Comparison of ENCODE assay signal across 28 cellular contexts in the genomic region with DNA sequence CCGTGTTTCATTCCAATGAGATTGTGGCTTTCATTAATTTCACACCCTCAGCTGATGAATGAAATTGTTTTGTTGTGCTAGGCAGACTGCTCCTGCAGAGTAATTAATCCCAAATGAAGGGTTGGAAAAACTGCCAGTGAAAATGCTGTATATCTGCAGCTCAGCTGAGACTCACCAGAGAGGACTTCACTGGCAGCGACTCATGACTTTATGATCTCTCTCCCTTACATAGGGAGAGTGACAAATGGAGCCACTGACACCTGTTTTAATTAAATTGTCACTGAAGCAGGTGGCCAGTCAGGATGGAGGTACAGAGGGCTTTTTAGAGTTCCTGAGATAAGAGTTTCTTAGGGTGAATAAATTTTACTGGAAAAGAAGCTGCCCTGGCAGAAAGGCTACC.
"Had no signal": no experiment of that assay in that cellular context is flagged by ENCODE, and none has a peak within 500 bp of the region (broad histone marks: within the 10 kb centered on the region; RNA-seq: fewer than 3 reads in every experiment).

No MANE protein-coding gene starts in this region.

- DNase-seq: activated B cell treated with CpG ODN at 0.5 μM for 24 hours; activated CD4-positive, alpha-beta memory T cell treated with anti-CD3 and anti-CD28 coated beads for 36 hours; activated CD4-positive, alpha-beta T cell treated with anti-CD3 and anti-CD28 coated beads for 4 hours; activated CD4-positive, alpha-beta T cell treated with anti-CD3 and anti-CD28 coated beads, Interleukin-2, amount 10 ng/mL, durations not matched to agents 24 days and 14 days; activated CD4-positive, alpha-beta T cell treated with anti-CD3 and anti-CD28 coated beads, Interleukin-2, amount 50 U/mL, for 1 hour; activated CD4-positive, alpha-beta T cell treated with anti-CD3 and anti-CD28 coated beads, Interleukin-2, amount 50 U/mL, for 4 hours; activated CD4-positive, CD25-positive, alpha-beta regulatory T cell treated with anti-CD3 and anti-CD28 coated beads, Interleukin-2, amount 50 U/mL, for 72 hours; activated CD8-positive, alpha-beta memory T cell treated with anti-CD3 and anti-CD28 coated beads, Interleukin-2, amount 50 U/mL, for 4 hours; activated CD8-positive, alpha-beta T cell treated with anti-CD3 and anti-CD28 coated beads for 36 hours; activated effector memory CD4-positive, alpha-beta T cell treated with anti-CD3 and anti-CD28 coated beads, Interleukin-2, amount 50 U/mL, for 16 hours; activated gamma-delta T cell treated with Interleukin-2 at 50 U/mL for 16 hours; activated naive CD4-positive, alpha-beta T cell; activated naive CD4-positive, alpha-beta T cell treated with anti-CD3 and anti-CD28 coated beads for 36 hours; activated naive CD4-positive, alpha-beta T cell treated with anti-CD3 and anti-CD28 coated beads, Interleukin-2, amount 50 U/mL, for 16 hours; activated naive CD8-positive, alpha-beta T cell treated with anti-CD3 and anti-CD28 coated beads for 36 hours; activated T-cell treated with anti-CD3 and anti-CD28 coated beads for 4 hours; activated T-cell treated with anti-CD3 and anti-CD28 coated beads, Interleukin-2, amount 50 U/mL, for 1 hour; activated T-cell treated with anti-CD3 and anti-CD28 coated beads, Interleukin-2, amount 50 U/mL, for 4 hours; activated T-cell treated with anti-CD3 and anti-CD28 coated beads, Interleukin-2, amount 50 U/mL, for 72 hours; adrenal gland; amniotic stem cell; aorta; body of pancreas; colonic mucosa; T-helper 2 cell; T-helper 9 cell had no signal

- ATAC-seq: activated CD8-positive, alpha-beta T cell treated with anti-CD3 and anti-CD28 coated beads for 36 hours; activated naive CD4-positive, alpha-beta T cell treated with anti-CD3 and anti-CD28 coated beads, Interleukin-2, amount 50 U/mL, for 72 hours; activated T-cell treated with anti-CD3 and anti-CD28 coated beads, Interleukin-2, amount 50 U/mL, for 4 hours; activated T-cell treated with anti-CD3 and anti-CD28 coated beads, Interleukin-2, amount 50 U/mL, for 72 hours; activated T-helper 17 cell treated with anti-CD3 and anti-CD28 coated beads, Interleukin-2, amount 50 U/mL, for 72 hours; body of pancreas had no signal
